In genomic region chr10:114822771-114823463, GRCh38 we compare ENCODE assay signal across 8 cellular contexts. TPM values are rescaled to one million over a fixed set of nuclear protein-coding genes. Genes with fewer than 3 reads are reported as not detected.
A peak's percentile ranks its signal among the peaks of the same experiment; 100 is the strongest.
DNase-seq lines count a peak whose midpoint lies in the region; ATAC-seq and TF ChIP-seq lines count a peak whose summit lies in the region.

No MANE protein-coding gene starts in this region.

- ATAC-seq in gastrocnemius medialis (peak; percentile 0 to 6), GM19397 (IDR thresholded peaks at IDR 0.05; ENCODE audit: unreplicated experiment) (no peak)

- peak overlapping the region; percentile 90 for H3K9ac ChIP-seq in HUES48 (ENCODE audit: low read depth, low read length)

- H3K27me3 ChIP-seq in HUES48 (ENCODE audit: control insufficient read depth, insufficient read depth, low read length) (no peaks in the 10 kb centered on the region), adrenal gland (no peaks in the 10 kb centered on the region), hepatocyte (no peaks in the 10 kb centered on the region), gastrocnemius medialis (no peaks in the 10 kb centered on the region)

- TF ChIP-seq POLR2A in adrenal gland (IDR thresholded peaks at IDR 0.05): peak in 1 of 2 donors; percentile 52
- TF ChIP-seq POLR2A in gastrocnemius medialis (IDR thresholded peaks at IDR 0.05): no peak

- peak overlapping the region; percentile 97 for H2AFZ ChIP-seq in hepatocyte

- intact Hi-C loops in adrenal gland (cut with DNase I) (no loop called here), gastrocnemius medialis (cut with DNase I; ENCODE audit: low total_unique reads) (loop anchor here (5.0 to 10.0 kb wide), 3 partner anchors 112 to 651 kb away; partner anchors contain the start of genes CCDC186 and TRUB1)

- peak; percentile 1 for DNase-seq in NCI-H2107 treated with DMSO at 0.1 percent for 48 hours (lab: John Stamatoyannopoulos, UW; ENCODE audit: unreplicated experiment)
- no peak for DNase-seq in NCI-H2107 (lab: John Stamatoyannopoulos, UW)
- no peak for DNase-seq in adrenal gland
- peak; percentile 16 for DNase-seq in hepatocyte (ENCODE audit: low spot score)
- no peak for DNase-seq in gastrocnemius medialis
- no peak for DNase-seq in hypothalamus (lab: John Stamatoyannopoulos, UW)

- peaks cover 33% of the 10 kb centered on the region for H4K20me1 ChIP-seq in hepatocyte (ENCODE audit: insufficient read depth, poor library complexity, severe bottlenecking)

- 0 to 3% (median 2%) methylated on average over 5 of the region's 5 CpGs for WGBS in adrenal gland, 4 donors
- 9% methylated on average over 5 of the region's 5 CpGs for WGBS in hepatocyte (ENCODE audit: low lambda C conversion rate, missing lambda C conversion rate)

- peak overlapping the region; percentile 71 for H3K4me3 ChIP-seq in HUES48 (ENCODE audit: low read depth, low read length)
- H3K4me3 ChIP-seq in adrenal gland: peak overlapping the region; percentile 28 to 96 (median 82)
- peak overlapping the region; percentile 95 for H3K4me3 ChIP-seq in hepatocyte
- peak overlapping the region; percentile 77 to 89 (median 86) for H3K4me3 ChIP-seq in gastrocnemius medialis

- H3K4me2 ChIP-seq in hepatocyte: peak overlapping the region; percentile 86

- TF ChIP-seq CTCF in adrenal gland (IDR thresholded peaks at IDR 0.05) (no peak), hepatocyte (IDR thresholded peaks at IDR 0.05; ENCODE audit: poor library complexity) (no peak), gastrocnemius medialis (IDR thresholded peaks at IDR 0.05 in 4 of 5, conservative IDR thresholded peaks at IDR 0.05 in 1 of 5) (no peak)

- no peaks in the 10 kb centered on the region for H3K36me3 ChIP-seq in HUES48 (ENCODE audit: control insufficient read depth, insufficient read depth, low read length)
- H3K36me3 ChIP-seq in adrenal gland (replicated peaks in 1 of 2): no peaks in the 10 kb centered on the region
- no peaks in the 10 kb centered on the region for H3K36me3 ChIP-seq in hepatocyte (replicated peaks; ENCODE audit: insufficient read depth, low read depth)
- no peaks in the 10 kb centered on the region for H3K36me3 ChIP-seq in gastrocnemius medialis

- peaks cover 7% of the 10 kb centered on the region for H3K4me1 ChIP-seq in HUES48 (ENCODE audit: control insufficient read depth, insufficient read depth, low read length)
- H3K4me1 ChIP-seq in adrenal gland (replicated peaks in 1 of 2): peaks cover 35 to 46% of the 10 kb centered on the region in 2 donors
- no peaks in the 10 kb centered on the region for H3K4me1 ChIP-seq in hepatocyte (ENCODE audit: insufficient read depth)
- peaks cover 29 to 34% of the 10 kb centered on the region in 2 donors for H3K4me1 ChIP-seq in gastrocnemius medialis

- peak overlapping the region; percentile 88 for H3K27ac ChIP-seq in HUES48 (ENCODE audit: low read depth, low read length)
- H3K27ac ChIP-seq in adrenal gland: peak overlapping the region; percentile 86 to 97 (median 96)
- peak overlapping the region; percentile 100 for H3K27ac ChIP-seq in hepatocyte
- H3K27ac ChIP-seq in gastrocnemius medialis: peak overlapping the region; percentile 96 to 98 (median 96)

- no peaks in the 10 kb centered on the region for H3K9me2 ChIP-seq in hepatocyte (replicated peaks; ENCODE audit: insufficient read depth)

- in situ Hi-C loops in gastrocnemius medialis (cut with MboI; ENCODE audit: low sequenced_read_pairs in 4 of 4): loop anchor here in 1 of 4 donors (25.0 kb wide), 1 partner anchor 511 kb away; no protein-coding TSS in a partner anchor

- peaks cover 56% of the 10 kb centered on the region for H3K79me2 ChIP-seq in hepatocyte

- H3K9me3 ChIP-seq in HUES48 (ENCODE audit: control insufficient read depth, insufficient read depth, low read length) (no peaks in the 10 kb centered on the region), adrenal gland (replicated peaks in 1 of 3) (no peaks in the 10 kb centered on the region), hepatocyte (ENCODE audit: low read depth) (no peaks in the 10 kb centered on the region), gastrocnemius medialis (no peaks in the 10 kb centered on the region)

RNA-seq across cellular contexts. Expression of gene FHIP2A, which starts 1.3 kb away (rescaled TPM):
- total RNA-seq in adrenal gland (10 to 100 TPM; 18.0 to 39.6 (median 31.9) TPM), hepatocyte (23.8 and 24.6 TPM in 2 replicates), gastrocnemius medialis (10 to 100 TPM; 22.2 to 35.7 (median 30.1) TPM)
- polyA plus RNA-seq in adrenal gland (10 to 100 TPM in 2 of 3 donors, 1 to 10 TPM in 1; 8.1 to 23.4 (median 10.3) TPM), hepatocyte (9.5 and 18.0 TPM in 2 replicates)

Comparison
In these comparisons a context has a peak if more than half of its experiments do, and no peak if none do; other contexts are left out.
1. DNase-seq: peak in NCI-H2107 treated with DMSO at 0.1 percent for 48 hours (single experiment) and hepatocyte (single experiment); none in NCI-H2107 (single experiment), adrenal gland (0 of 7), gastrocnemius medialis (0 of 2) and hypothalamus (0 of 51).
2. Peak in every context shown above with its lines, with median percentiles within 50 percentile points of each other: H3K27ac ChIP-seq and H3K4me3 ChIP-seq.